ENCODE assay signal across 14 cellular contexts in genomic region chr6:72579865-72580264, GRCh38. TPM values are rescaled to one million over a fixed set of nuclear protein-coding genes. Genes with fewer than 3 reads are reported as not detected.
A peak's percentile ranks its signal among the peaks of the same experiment; 100 is the strongest.
DNase-seq lines count a peak whose midpoint lies in the region; ATAC-seq, FAIRE-seq and TF ChIP-seq lines count a peak whose summit lies in the region.
"Had no signal": no experiment of that assay in that cellular context is flagged by ENCODE, and none has a peak within 500 bp of the region (broad histone marks: within the 10 kb centered on the region; RNA-seq: fewer than 3 reads in every experiment).

No MANE protein-coding gene starts in this region.

- intact Hi-C loops in transverse colon (cut with DNase I; ENCODE audit: low total_unique reads), result no loop called here

- TF ChIP-seq EP300 in transverse colon (IDR thresholded peaks at IDR 0.05; ENCODE audit: low read depth), result no peak

- no peak overlapping the region for H3K27ac ChIP-seq in transverse colon
- H3K27ac ChIP-seq: colonic mucosa, sigmoid colon, tibial artery had no signal

- in situ Hi-C loops in transverse colon (cut with MboI; ENCODE audit: low pct_ligation_motif_present in 1 of 4, low pct_unique_long_range_greater_than_20kb in 1 of 4, low sequenced_read_pairs in 3 of 4), result no loop called here

- H3K36me3 Mint-ChIP-seq in natural killer cell treated with Interleukin-12 subunit alpha and Interleukin-12 subunit beta and Interleukin-15 and Interleukin-18, amount 100 ng/mL, for 72 hours, result no peaks in the 10 kb centered on the region
- H3K36me3 Mint-ChIP-seq: activated naive CD8-positive, alpha-beta T cell; IgD-negative memory B cell; naive B cell had no signal

- WGBS in transverse colon (ENCODE audit: low coverage in 1 of 2), 2 donors, result 82 to 83% methylated on average over 2 of the region's 2 CpGs

- no peaks in the 10 kb centered on the region for H3K4me1 ChIP-seq in transverse colon
- H3K4me1 ChIP-seq: colonic mucosa, sigmoid colon, tibial artery had no signal

- FAIRE-seq in D721Med (lab: Jason Lieb, UNC) (peak; percentile 63), GM12891 (lab: Jason Lieb, UNC) (no peak)

- DNase-seq in D721Med (ENCODE audit: insufficient read length, low spot score) (no peak), SKM-1 (lab: John Stamatoyannopoulos, UW; ENCODE audit: unreplicated experiment) (peak; percentile 6), transverse colon (no peak), GM12891 (ENCODE audit: insufficient read length, low spot score) (no peak), DMS53 (lab: John Stamatoyannopoulos, UW) (no peak)
- no peak for DNase-seq in natural killer cell treated with Interleukin-12 subunit alpha and Interleukin-12 subunit beta and Interleukin-15 and Interleukin-18, amount 100 ng/mL, for 72 hours (ENCODE audit: low spot score)
- DNase-seq: colonic mucosa, naive B cell, sigmoid colon had no signal

- TF ChIP-seq CTCF in D721Med (IDR thresholded peaks at IDR 0.05; ENCODE audit: insufficient read depth, missing control alignments) (no peak), transverse colon (IDR thresholded peaks at IDR 0.05) (no peak)

- ATAC-seq in GM19455 (IDR thresholded peaks at IDR 0.05; ENCODE audit: unreplicated experiment) (peak; percentile 60), HG03175 (IDR thresholded peaks at IDR 0.05; ENCODE audit: unreplicated experiment) (peak; percentile 74)
- no peak for ATAC-seq in natural killer cell treated with Interleukin-12 subunit alpha and Interleukin-12 subunit beta and Interleukin-15 and Interleukin-18, amount 100 ng/mL, for 72 hours

- H3K27me3 ChIP-seq in transverse colon, result no peaks in the 10 kb centered on the region
- H3K27me3 ChIP-seq: colonic mucosa, sigmoid colon, tibial artery had no signal

- no peak overlapping the region for H3K4me3 ChIP-seq in transverse colon
- H3K4me3 ChIP-seq: colonic mucosa, sigmoid colon, tibial artery had no signal

- H3K9me3 ChIP-seq in transverse colon, result no peaks in the 10 kb centered on the region
- H3K9me3 ChIP-seq: colonic mucosa, sigmoid colon, tibial artery had no signal

- H3K36me3 ChIP-seq in transverse colon, result no peaks in the 10 kb centered on the region
- H3K36me3 ChIP-seq: colonic mucosa, sigmoid colon, tibial artery had no signal

- TF ChIP-seq POLR2A in transverse colon (IDR thresholded peaks at IDR 0.05) (no peak), GM12891 (IDR thresholded peaks at IDR 0.05; ENCODE audit: low read depth, low read length) (no peak)

- no peaks in the 10 kb centered on the region for H3K9me3 Mint-ChIP-seq in natural killer cell treated with Interleukin-12 subunit alpha and Interleukin-12 subunit beta and Interleukin-15 and Interleukin-18, amount 100 ng/mL, for 72 hours
- H3K9me3 Mint-ChIP-seq: IgD-negative memory B cell had no signal

- no peak overlapping the region for H3K4me3 Mint-ChIP-seq in natural killer cell treated with Interleukin-12 subunit alpha and Interleukin-12 subunit beta and Interleukin-15 and Interleukin-18, amount 100 ng/mL, for 72 hours
- H3K4me3 Mint-ChIP-seq: activated naive CD8-positive, alpha-beta T cell; IgD-negative memory B cell; naive B cell had no signal

- no peaks in the 10 kb centered on the region for H3K4me1 Mint-ChIP-seq in natural killer cell treated with Interleukin-12 subunit alpha and Interleukin-12 subunit beta and Interleukin-15 and Interleukin-18, amount 100 ng/mL, for 72 hours (ENCODE audit: low read depth in 2 of 2)
- H3K4me1 Mint-ChIP-seq: naive B cell had no signal

- H3K27ac Mint-ChIP-seq in natural killer cell treated with Interleukin-12 subunit alpha and Interleukin-12 subunit beta and Interleukin-15 and Interleukin-18, amount 100 ng/mL, for 72 hours, result no peak overlapping the region
- H3K27ac Mint-ChIP-seq: activated naive CD8-positive, alpha-beta T cell; IgD-negative memory B cell; naive B cell had no signal

- peaks cover 12 to 14% of the 10 kb centered on the region in 2 donors for H3K27me3 Mint-ChIP-seq in natural killer cell treated with Interleukin-12 subunit alpha and Interleukin-12 subunit beta and Interleukin-15 and Interleukin-18, amount 100 ng/mL, for 72 hours

TF ChIP-seq in GM12891, 5 proteins besides CTCF, POLR2A, EP300 and RAD21:
- TF ChIP-seq SPI1 (IDR thresholded peaks at IDR 0.05; ENCODE audit: low read depth, low read length) (no peak), POLR2AphosphoS5 (IDR thresholded peaks at IDR 0.05; ENCODE audit: low read depth, low read length) (no peak), POU2F2 (IDR thresholded peaks at IDR 0.05; ENCODE audit: low read depth, low read length) (no peak), PAX5 (IDR thresholded peaks at IDR 0.05; ENCODE audit: insufficient read depth, low read length, severe bottlenecking) (no peak), TAF1 (IDR thresholded peaks at IDR 0.05; ENCODE audit: low read depth, low read length) (no peak)

RNA-seq across cellular contexts. Expression of gene KCNQ5, which starts 42.0 kb away (rescaled TPM):
- total RNA-seq in transverse colon, result 1 to 10 TPM in 1 of 4 donors, under 1 TPM in 2, not detected in 1; 0.14 to 1.2 (median 0.48) TPM
- total RNA-seq in natural killer cell treated with Interleukin-12 subunit alpha and Interleukin-12 subunit beta and Interleukin-15 and Interleukin-18, amount 100 ng/mL, for 72 hours, result 10 to 100 TPM in 1 of 2 donors, 1 to 10 TPM in 1; 3.8 to 13.3 TPM
- 0.50 TPM for polyA plus RNA-seq in GM12891 (2012; ENCODE audit: low read depth, missing spikeins)

Comparison
In these comparisons a context has a peak if more than half of its experiments do, and no peak if none do; other contexts are left out.
1. ATAC-seq: peak in GM19455 (single experiment) and HG03175 (single experiment); none in natural killer cell treated with Interleukin-12 subunit alpha and Interleukin-12 subunit beta and Interleukin-15 and Interleukin-18, amount 100 ng/mL, for 72 hours (0 of 2).